ENCODE assay signal across 2 cellular contexts in genomic region chr12:108255203-108255602, GRCh38.
TF ChIP-seq lines count a peak whose summit lies in the region.

No MANE protein-coding gene starts in this region.

TF ChIP-seq in GM23338, 12 proteins besides CTCF, POLR2A, EP300 and RAD21 (continued from another document):
- TF ChIP-seq ZNF462 (CRISPR knock-in tag; IDR thresholded peaks at IDR 0.05), result no peak
- no peak for TF ChIP-seq STAT1 (IDR thresholded peaks at IDR 0.05; ENCODE audit: unreplicated experiment)
- no peak for TF ChIP-seq REST (IDR thresholded peaks at IDR 0.05; ENCODE audit: unreplicated experiment)
- TF ChIP-seq POLR2AphosphoS5 (IDR thresholded peaks at IDR 0.05; ENCODE audit: low read depth), result no peak
- no peak for TF ChIP-seq EZH2 (IDR thresholded peaks at IDR 0.05; ENCODE audit: low read depth, unreplicated experiment)
- TF ChIP-seq ZNF331 (CRISPR knock-in tag; IDR thresholded peaks at IDR 0.05; ENCODE audit: low read depth), result no peak
- TF ChIP-seq NANOG (IDR thresholded peaks at IDR 0.05; ENCODE audit: borderline replicate concordance), result no peak
- no peak for TF ChIP-seq JUNB (IDR thresholded peaks at IDR 0.05; ENCODE audit: unreplicated experiment)
- TF ChIP-seq ZNF114 (CRISPR knock-in tag; IDR thresholded peaks at IDR 0.05), result no peak

TF ChIP-seq in K562, 482 proteins besides CTCF, POLR2A, EP300 and RAD21:
- peak; percentile 42 for TF ChIP-seq CHD7 (IDR thresholded peaks at IDR 0.05; ENCODE audit: low read depth, low read length)
- TF ChIP-seq BCL6 (CRISPR knock-in tag; IDR thresholded peaks at IDR 0.05), result no peak
- TF ChIP-seq ILF3 (IDR thresholded peaks at IDR 0.05; ENCODE audit: borderline replicate concordance), result no peak
